Comparison of ENCODE assay signal across 8 cellular contexts in the genomic region with DNA sequence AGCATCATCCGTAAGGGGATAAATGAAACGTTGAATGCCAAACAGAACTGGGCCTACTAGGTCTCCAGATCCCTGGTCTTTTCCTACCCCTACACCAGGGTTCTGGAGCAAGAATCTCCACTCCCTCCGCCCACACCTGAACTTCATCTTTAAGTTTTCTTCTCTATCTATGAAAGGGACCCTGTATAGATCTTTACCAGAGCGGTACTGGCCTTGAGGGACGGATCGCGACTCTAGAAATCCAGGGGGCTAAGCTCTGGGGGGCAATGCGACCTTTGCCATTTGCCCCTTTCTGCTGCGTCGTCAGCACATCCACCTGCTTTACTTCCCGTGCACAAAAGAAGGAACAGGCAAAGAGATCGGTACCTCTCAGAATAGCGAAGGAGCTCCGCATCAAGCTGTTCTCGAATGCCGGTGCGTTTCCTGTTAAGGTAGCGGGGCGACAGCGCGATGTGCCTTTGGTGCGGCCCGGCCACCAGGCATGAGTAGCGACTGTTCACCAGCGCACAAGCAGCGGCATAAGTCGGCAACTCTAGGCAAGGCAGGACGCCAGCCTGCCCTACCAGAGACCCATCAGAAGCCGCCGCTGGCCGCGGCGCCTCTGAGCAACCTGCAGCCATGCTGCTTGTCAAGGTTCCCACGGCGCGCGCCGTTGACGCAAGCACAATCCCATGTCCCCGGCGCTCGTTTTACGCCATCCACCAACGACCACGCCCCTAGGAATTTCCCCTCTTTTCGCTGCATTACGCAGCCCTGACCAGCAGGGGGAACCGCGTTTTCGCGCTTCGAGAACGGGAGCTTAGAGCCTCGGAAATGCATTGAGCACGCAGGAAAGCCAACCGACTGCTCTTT. TPM values are rescaled to one million over a fixed set of nuclear protein-coding genes. Genes with fewer than 3 reads are reported as not detected.
DNase-seq lines count a peak whose midpoint lies in the region; ATAC-seq and TF ChIP-seq lines count a peak whose summit lies in the region.

TSS of gene POLR1F (minus strand) at position 641 of the 852 bp plus-strand sequence. CDS start at position 620, 21 bp downstream.

- CTCF ChIA-PET in CD4-positive, alpha-beta memory T cell (lab: Charles Lee; ENCODE audit: partially characterized antibody) = interaction anchor here (0.6 to 8.1 kb wide), 16 partner anchors 9 to 1070 kb away, joined by 3 to 172 read pairs (median 4); no protein-coding TSS in a partner anchor

- no peaks in the 10 kb centered on the region for H3K27me3 Mint-ChIP-seq in CD4-positive, alpha-beta memory T cell

- no peaks in the 10 kb centered on the region for H3K36me3 ChIP-seq in CD4-positive, alpha-beta memory T cell (ENCODE audit: insufficient read depth, low read length)
- H3K36me3 ChIP-seq in liver (ENCODE audit: control insufficient read depth in 4 of 4, insufficient read depth in 3 of 4, low read depth in 1 of 4, low read length in 3 of 4) = no peaks in the 10 kb centered on the region

- POLR2A ChIA-PET in CD4-positive, alpha-beta memory T cell (lab: Charles Lee; ENCODE audit: partially characterized antibody) = interaction anchor here (0.6 to 1.0 kb wide), 3 partner anchors 9 to 1485 kb away, joined by 3 read pairs; no protein-coding TSS in a partner anchor

- peak within 1 kb of the TSS; percentile 94 to 98 (median 97) for H3K4me3 Mint-ChIP-seq in CD4-positive, alpha-beta memory T cell

- no peaks in the 10 kb centered on the region for H3K27me3 ChIP-seq in CD4-positive, alpha-beta memory T cell (ENCODE audit: insufficient read depth, low read length)
- H3K27me3 ChIP-seq in dorsolateral prefrontal cortex (no peaks in the 10 kb centered on the region), liver (ENCODE audit: control insufficient read depth in 4 of 4, insufficient read depth in 4 of 4, low read length in 3 of 4) (no peaks in the 10 kb centered on the region)

- TF ChIP-seq CTCF in dorsolateral prefrontal cortex (IDR thresholded peaks at IDR 0.05 in 54 of 56, conservative IDR thresholded peaks at IDR 0.05 in 2 of 56; ENCODE audit: low read depth in 1 of 56, partially characterized antibody in 56 of 56) (peak; percentile 88 to 100 (median 95)), liver (IDR thresholded peaks at IDR 0.05; ENCODE audit: low read depth, low read length, missing input control) (peak; percentile 92)

- peak; percentile 74 to 80 for TF ChIP-seq RAD21 in liver (IDR thresholded peaks at IDR 0.05)

- DNase-seq in CD4-positive, alpha-beta memory T cell = peak; percentile 92 to 97 (median 95)
- peak; percentile 95 for DNase-seq in NCI-H774 (lab: John Stamatoyannopoulos, UW)
- DNase-seq in activated CD4-positive, alpha-beta T cell treated with anti-CD3 and anti-CD28 coated beads, Interleukin-2, amount 50 U/mL, for 4 hours = peak; percentile 89 to 91
- peak; percentile 92 to 97 (median 95) for DNase-seq in dorsolateral prefrontal cortex
- peak; percentile 93 for DNase-seq in stimulated activated CD4-positive, alpha-beta T cell treated with anti-CD3 and anti-CD28 coated beads, Interleukin-4, amount 100 ng/mL, for 24 hours

- no peaks in the 10 kb centered on the region for H3K9me3 Mint-ChIP-seq in CD4-positive, alpha-beta memory T cell

- H3K4me3 ChIP-seq in CD4-positive, alpha-beta memory T cell (ENCODE audit: low read length in 2 of 2) = peak within 1 kb of the TSS; percentile 63 to 89
- H3K4me3 ChIP-seq in dorsolateral prefrontal cortex = peak within 1 kb of the TSS; percentile 51 to 100 (median 88)
- H3K4me3 ChIP-seq in liver (ENCODE audit: low read depth in 1 of 3, low read length in 3 of 3) = peak within 1 kb of the TSS; percentile 67 to 89 (median 71)

- peak within 1 kb of the TSS; percentile 84 for H3K27ac ChIP-seq in CD4-positive, alpha-beta memory T cell (ENCODE audit: low read depth, low read length)
- H3K27ac ChIP-seq in dorsolateral prefrontal cortex (peak within 1 kb of the TSS in 53 of 59 donors; percentile 18 to 86 (median 69)), liver (ENCODE audit: low read depth in 1 of 2, low read length in 2 of 2) (peak within 1 kb of the TSS; percentile 34 to 60)

- H3K36me3 Mint-ChIP-seq in CD4-positive, alpha-beta memory T cell = peaks cover 4 to 14% of the 10 kb centered on the region in 2 donors

- peak within 1 kb of the TSS; percentile 92 to 99 (median 98) for H3K27ac Mint-ChIP-seq in CD4-positive, alpha-beta memory T cell

- ATAC-seq in GM19397 (IDR thresholded peaks at IDR 0.05; ENCODE audit: unreplicated experiment) (peak; percentile 99), HG03571 (IDR thresholded peaks at IDR 0.05; ENCODE audit: unreplicated experiment) (peak; percentile 98)

- peak within 1 kb of the TSS; percentile 32 to 63 for H3K9ac ChIP-seq in liver (ENCODE audit: low read depth in 1 of 2, low read length in 2 of 2)

- H3K9me3 ChIP-seq in CD4-positive, alpha-beta memory T cell (ENCODE audit: control insufficient read depth in 1 of 2, low read length in 2 of 2) = no peaks in the 10 kb centered on the region
- H3K9me3 ChIP-seq in liver (ENCODE audit: control insufficient read depth in 4 of 4, low read length in 3 of 4) = no peaks in the 10 kb centered on the region

- intact Hi-C loops in CD4-positive, alpha-beta memory T cell (cut with micrococcal nuclease) = loop anchor here (1.0 to 2.0 kb wide), 3 partner anchors 40 to 1719 kb away; no protein-coding TSS in a partner anchor
- intact Hi-C loops in dorsolateral prefrontal cortex (cut with DNase I) = no loop called here

- H3K4me1 ChIP-seq in CD4-positive, alpha-beta memory T cell (ENCODE audit: insufficient read depth, low read length) = peaks cover 28% of the 10 kb centered on the region
- H3K4me1 ChIP-seq in liver (ENCODE audit: control insufficient read depth in 4 of 4, insufficient read depth in 4 of 4, low read length in 3 of 4) = peaks cover 3 to 18% (median 13%) of the 10 kb centered on the region in 4 donors

- peaks cover 36 to 56% (median 47%) of the 10 kb centered on the region in 4 donors for H3K4me1 Mint-ChIP-seq in CD4-positive, alpha-beta memory T cell

- WGBS in liver = under 1% methylated on average over 56 of the region's 56 CpGs

TF ChIP-seq in liver, 16 proteins besides CTCF, POLR2A, EP300 and RAD21:
- TF ChIP-seq TAF1 (conservative IDR thresholded peaks at IDR 0.05) (peak; percentile 89), NR2F2 (IDR thresholded peaks at IDR 0.05) (no peak), MAX (IDR thresholded peaks at IDR 0.05) (peak; percentile 92), FOXA2 (IDR thresholded peaks at IDR 0.05) (no peak), REST (IDR thresholded peaks at IDR 0.05) (peak; percentile 37), YY1 (IDR thresholded peaks at IDR 0.05) (peak; percentile 98), JUND (IDR thresholded peaks at IDR 0.05) (no peak), RXRA (IDR thresholded peaks at IDR 0.05) (peak in 1 of 2 donors; percentile 25), SP1 (IDR thresholded peaks at IDR 0.05) (peak; percentile 69), GABPA (IDR thresholded peaks at IDR 0.05 in 1 of 2, conservative IDR thresholded peaks at IDR 0.05 in 1 of 2) (peak in 1 of 2 donors; percentile 58), HNF4A (conservative IDR thresholded peaks at IDR 0.05) (peak in 1 of 2 donors; percentile 35)
- TF ChIP-seq, protein P1, sequence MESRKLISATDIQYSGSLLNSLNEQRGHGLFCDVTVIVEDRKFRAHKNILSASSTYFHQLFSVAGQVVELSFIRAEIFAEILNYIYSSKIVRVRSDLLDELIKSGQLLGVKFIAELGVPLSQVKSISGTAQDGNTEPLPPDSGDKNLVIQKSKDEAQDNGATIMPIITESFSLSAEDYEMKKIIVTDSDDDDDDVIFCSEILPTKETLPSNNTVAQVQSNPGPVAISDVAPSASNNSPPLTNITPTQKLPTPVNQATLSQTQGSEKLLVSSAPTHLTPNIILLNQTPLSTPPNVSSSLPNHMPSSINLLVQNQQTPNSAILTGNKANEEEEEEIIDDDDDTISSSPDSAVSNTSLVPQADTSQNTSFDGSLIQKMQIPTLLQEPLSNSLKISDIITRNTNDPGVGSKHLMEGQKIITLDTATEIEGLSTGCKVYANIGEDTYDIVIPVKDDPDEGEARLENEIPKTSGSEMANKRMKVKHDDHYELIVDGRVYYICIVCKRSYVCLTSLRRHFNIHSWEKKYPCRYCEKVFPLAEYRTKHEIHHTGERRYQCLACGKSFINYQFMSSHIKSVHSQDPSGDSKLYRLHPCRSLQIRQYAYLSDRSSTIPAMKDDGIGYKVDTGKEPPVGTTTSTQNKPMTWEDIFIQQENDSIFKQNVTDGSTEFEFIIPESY (IDR thresholded peaks at IDR 0.05) = peak; percentile 87

RNA-seq across cellular contexts. Expression of gene POLR1F, which starts in this region (rescaled TPM):
- total RNA-seq in CD4-positive, alpha-beta memory T cell = 10 to 100 TPM; 11.9 to 12.4 TPM
- 10 to 100 TPM; 35.2 to 36.1 TPM for polyA plus RNA-seq in CD4-positive, alpha-beta memory T cell
- total RNA-seq in dorsolateral prefrontal cortex (10 to 100 TPM in 72 of 120 experiments, 1 to 10 TPM in 48; 6.3 to 17.2 (median 10.4) TPM), liver (1 to 10 TPM; 6.9 to 9.8 TPM)
- 10 to 100 TPM in 1 of 2 donors, 1 to 10 TPM in 1; 3.1 to 15.3 TPM for polyA plus RNA-seq in liver

Comparison
In these comparisons a context has a peak if more than half of its experiments do, and no peak if none do; other contexts are left out.
1. Peak in every context shown above with its lines: DNase-seq, ATAC-seq, H3K4me3 ChIP-seq and H3K27ac ChIP-seq.